Comparison of ENCODE assay signal across 9 cellular contexts in genomic region chr9:114718801-114719221, GRCh38. TPM values are rescaled to one million over a fixed set of nuclear protein-coding genes. Genes with fewer than 3 reads are reported as not detected.
DNase-seq lines count a peak whose midpoint lies in the region; ATAC-seq, FAIRE-seq and TF ChIP-seq lines count a peak whose summit lies in the region.
"Had no signal": no experiment of that assay in that cellular context is flagged by ENCODE, and none has a peak within 500 bp of the region (broad histone marks: within the 10 kb centered on the region; RNA-seq: fewer than 3 reads in every experiment).

No MANE protein-coding gene starts in this region.

- TF ChIP-seq CTCF in GM10248 (IDR thresholded peaks at IDR 0.05; ENCODE audit: control extremely low read depth, extremely low read depth, low read depth, missing control alignments) (no peak), HFFc6 (IDR thresholded peaks at IDR 0.05) (no peak)

- no peak overlapping the region for H3K4me3 Mint-ChIP-seq in HFFc6

- ATAC-seq in HG03280 (IDR thresholded peaks at IDR 0.05; ENCODE audit: unreplicated experiment) = peak; percentile 51

- no peaks in the 10 kb centered on the region for H3K36me3 ChIP-seq in small intestine (ENCODE audit: control insufficient read depth in 2 of 2, insufficient read depth in 2 of 2, low read length in 2 of 2)
- H3K36me3 ChIP-seq: pancreas had no signal

- H3K9me3 ChIP-seq in small intestine (ENCODE audit: control insufficient read depth, low read depth) = no peaks in the 10 kb centered on the region
- H3K9me3 ChIP-seq: pancreas had no signal

- H3K27ac ChIP-seq in small intestine (ENCODE audit: low read depth in 1 of 2, low read length in 1 of 2) = no peak overlapping the region
- H3K27ac ChIP-seq: pancreas had no signal

- no peak overlapping the region for H3K4me3 ChIP-seq in small intestine (ENCODE audit: low read depth in 1 of 2, low read length in 2 of 2)
- H3K4me3 ChIP-seq: pancreas had no signal

- no peaks in the 10 kb centered on the region for H3K27me3 ChIP-seq in small intestine (ENCODE audit: control insufficient read depth in 2 of 2, insufficient read depth in 2 of 2, low read length in 2 of 2)
- H3K27me3 ChIP-seq: pancreas had no signal

- no peak for FAIRE-seq in small intestine (lab: Jason Lieb, UNC)
- FAIRE-seq: pancreas had no signal

- CTCF ChIA-PET in GM10248 (lab: Yijun Ruan, JAX) = interaction anchor here (1.4 to 2.4 kb wide), 2 partner anchors 22 to 38 kb away, joined by 5 to 7 read pairs; no protein-coding TSS in a partner anchor

- DNase-seq in GM10248 (ENCODE audit: extremely low spot score) (peak; percentile 48), activated T-cell treated with anti-CD3 and anti-CD28 coated beads for 1 hour (ENCODE audit: low read depth) (peak; percentile 46), small intestine (peak; percentile 46), NCI-H510A treated with DMSO at 0.1 percent for 48 hours (lab: John Stamatoyannopoulos, UW) (no peak), pons (ENCODE audit: low spot score) (no peak), HFFc6 (no peak), NCI-H2029 treated with DMSO at 0.1 percent for 48 hours (lab: John Stamatoyannopoulos, UW) (no peak)
- DNase-seq: pancreas had no signal

- peaks cover 11% of the 10 kb centered on the region for H3K36me3 Mint-ChIP-seq in HFFc6 (ENCODE audit: low read depth)

- H3K4me1 Mint-ChIP-seq in HFFc6 (ENCODE audit: low read depth) = peaks cover 29% of the 10 kb centered on the region

- H3K4me1 ChIP-seq in small intestine (ENCODE audit: control insufficient read depth in 2 of 2, insufficient read depth in 1 of 2, low read depth in 1 of 2, low read length in 1 of 2) = no peaks in the 10 kb centered on the region
- H3K4me1 ChIP-seq: pancreas had no signal

- 50 to 63% (median 54%) methylated on average over 8 of the region's 8 CpGs for WGBS in small intestine, 3 donors

- POLR2A ChIA-PET in GM10248 (lab: Yijun Ruan, JAX) = interaction anchor here (0.5 kb wide), 1 partner anchor 122 kb away, joined by 5 read pairs; no protein-coding TSS in a partner anchor

- H3K27ac Mint-ChIP-seq in HFFc6 = no peak overlapping the region

- H3K9me3 Mint-ChIP-seq in HFFc6 = peaks cover 15% of the 10 kb centered on the region

- H3K27me3 Mint-ChIP-seq in HFFc6 (ENCODE audit: insufficient read depth) = peaks cover 40% of the 10 kb centered on the region

RNA-seq across cellular contexts. Expression of gene TEX48, which starts 36.8 kb away (rescaled TPM):
- polyA plus RNA-seq in small intestine = not detected
- total RNA-seq in HFFc6 (2021; fragmentation: NEBNext Ultra II Directional; extraction: Animal tissue kit (Norgen Biotek cat#: 25700)) = not detected
- total RNA-seq: pancreas had no signal
- polyA plus RNA-seq: pancreas had no signal

Comparison
In these comparisons a context has a peak if more than half of its experiments do, and no peak if none do; other contexts are left out.
1. DNase-seq: peak in GM10248 (single experiment), activated T-cell treated with anti-CD3 and anti-CD28 coated beads for 1 hour (single experiment) and small intestine (single experiment); none in NCI-H510A treated with DMSO at 0.1 percent for 48 hours (single experiment), pons (single experiment), HFFc6 (single experiment) and NCI-H2029 treated with DMSO at 0.1 percent for 48 hours (single experiment).